In genomic region chr7:86933295-86933845, GRCh38 we compare ENCODE assay signal across 1 cellular context.
TF ChIP-seq lines count a peak whose summit lies in the region.

No MANE protein-coding gene starts in this region.

TF ChIP-seq in K562, 482 proteins besides CTCF, POLR2A, EP300 and RAD21 (continued from another document and continues in another):
- TF ChIP-seq HBP1 (CRISPR knock-in tag; IDR thresholded peaks at IDR 0.05) (0 out of 2 replicates have a peak, but pooled peaks have one; percentile 18), STAT5A (IDR thresholded peaks at IDR 0.05; ENCODE audit: borderline replicate concordance, low read length) (peak; percentile 55; the same call in 1 of the 2 replicates), ELK3 (CRISPR knock-in tag; IDR thresholded peaks at IDR 0.05) (0 out of 2 replicates have a peak, but pooled peaks have one; percentile 66), ATF3 (IDR thresholded peaks at IDR 0.05) (no peak), ATF3 (CRISPR knock-in tag; conservative IDR thresholded peaks at IDR 0.05) (0 out of 2 replicates have a peak, but pooled peaks have one; percentile 49), RFX1 (IDR thresholded peaks at IDR 0.05) (peak; percentile 64), SMARCE1 (IDR thresholded peaks at IDR 0.05) (peak; percentile 70), PTRF (tag; IDR thresholded peaks at IDR 0.05) (no peak), TCF7 (IDR thresholded peaks at IDR 0.05; ENCODE audit: borderline replicate concordance) (peak; percentile 69; the same call in 1 of the 2 replicates), POLR2AphosphoS5 (IDR thresholded peaks at IDR 0.05; ENCODE audit: control insufficient read depth, insufficient read depth, low read depth, low read length) (peak; percentile 56), ZNF165 (CRISPR knock-in tag; IDR thresholded peaks at IDR 0.05; ENCODE audit: borderline replicate concordance) (no peak), LEF1 (IDR thresholded peaks at IDR 0.05) (peak; percentile 91), TEAD4 (IDR thresholded peaks at IDR 0.05; ENCODE audit: low read length) (peak; percentile 89), TEAD4 (CRISPR knock-in tag; IDR thresholded peaks at IDR 0.05; ENCODE audit: borderline replicate concordance) (no peak), ETV1 (tag; conservative IDR thresholded peaks at IDR 0.05; ENCODE audit: low read depth) (0 out of 2 replicates have a peak, but pooled peaks have one; percentile 52), ZNF41 (CRISPR knock-in tag; conservative IDR thresholded peaks at IDR 0.05) (no peak), CBFA2T3 (IDR thresholded peaks at IDR 0.05) (peak; percentile 92), ATF2 (CRISPR knock-in tag; IDR thresholded peaks at IDR 0.05) (no peak), LCOR (CRISPR knock-in tag; IDR thresholded peaks at IDR 0.05) (peak; percentile 60; the same call in 1 of the 2 replicates), ATF4 (CRISPR knock-in tag; IDR thresholded peaks at IDR 0.05) (0 out of 2 replicates have a peak, but pooled peaks have one; percentile 57), TCF3 (CRISPR knock-in tag; IDR thresholded peaks at IDR 0.05) (peak; percentile 83), TAF7 (tag; IDR thresholded peaks at IDR 0.05) (no peak), BDP1 (IDR thresholded peaks at IDR 0.05; ENCODE audit: insufficient read depth, insufficient read length) (no peak), CC2D1A (IDR thresholded peaks at IDR 0.05) (peak; percentile 66; the same call in 1 of the 2 replicates), NFXL1 (CRISPR knock-in tag; IDR thresholded peaks at IDR 0.05) (peak; percentile 69; the same call in 1 of the 2 replicates), ATF1 (CRISPR knock-in tag; IDR thresholded peaks at IDR 0.05) (no peak), ATF1 (tag; IDR thresholded peaks at IDR 0.05) (peak; percentile 54), NFE2L1 (tag; IDR thresholded peaks at IDR 0.05; ENCODE audit: borderline replicate concordance, low read depth) (no peak), FOXK2 (conservative IDR thresholded peaks at IDR 0.05 in 1 of 2, IDR thresholded peaks at IDR 0.05 in 1 of 2; ENCODE audit: low read depth in 2 of 2) (no peak), MNT (conservative IDR thresholded peaks at IDR 0.05) (peak in 1 of 2 experiments; percentile 18; a peak in 1 of 4 replicates), TAF15 (IDR thresholded peaks at IDR 0.05; ENCODE audit: low read depth, low read length) (no peak), OTX1 (CRISPR knock-in tag; IDR thresholded peaks at IDR 0.05) (peak; percentile 86), DMBX1 (CRISPR knock-in tag; IDR thresholded peaks at IDR 0.05; ENCODE audit: borderline replicate concordance) (peak; percentile 63), SMARCA4 (IDR thresholded peaks at IDR 0.05) (peak; percentile 89), ZNF644 (tag; IDR thresholded peaks at IDR 0.05; ENCODE audit: low read depth) (peak; percentile 89), TEAD2 (tag; IDR thresholded peaks at IDR 0.05) (peak; percentile 60; the same call in 1 of the 2 replicates), NFIC (IDR thresholded peaks at IDR 0.05) (peak; percentile 61), ZNF175 (CRISPR knock-in tag; IDR thresholded peaks at IDR 0.05; ENCODE audit: low read depth) (peak; percentile 79; the same call in 1 of the 2 replicates), EHMT2 (IDR thresholded peaks at IDR 0.05) (peak; percentile 65; the same call in 1 of the 2 replicates), NCOA1 (IDR thresholded peaks at IDR 0.05; ENCODE audit: low read depth) (0 out of 2 replicates have a peak, but pooled peaks have one; percentile 24), PCBP1 (IDR thresholded peaks at IDR 0.05; ENCODE audit: low read depth, low read length, poor library complexity, severe bottlenecking) (no peak), ZKSCAN8 (CRISPR knock-in tag; IDR thresholded peaks at IDR 0.05) (peak; percentile 74; the same call in 1 of the 2 replicates), HDAC1 (IDR thresholded peaks at IDR 0.05) (0 out of 4 replicates have a peak, but pooled peaks of 1 of the 2 experiments have one; percentile 24), FOXJ2 (tag; IDR thresholded peaks at IDR 0.05) (peak; percentile 69; the same call in 1 of the 2 replicates), SMARCB1 (IDR thresholded peaks at IDR 0.05; ENCODE audit: insufficient read length, low read depth) (peak; percentile 69), TRIM24 (IDR thresholded peaks at IDR 0.05) (peak; percentile 71 to 84), XRCC3 (IDR thresholded peaks at IDR 0.05) (no peak), NR4A1 (CRISPR knock-in tag; IDR thresholded peaks at IDR 0.05) (no peak), NR4A1 (tag; IDR thresholded peaks at IDR 0.05) (peak; percentile 63; the same call in 1 of the 2 replicates), MGA (IDR thresholded peaks at IDR 0.05) (peak; percentile 47; the same call in 1 of the 2 replicates), KAT2B (IDR thresholded peaks at IDR 0.05; ENCODE audit: low read depth, low read length) (no peak)
